ENCODE assay signal across 11 cellular contexts in genomic region chr2:109690822-109691541, GRCh38.
DNase-seq lines count a peak whose midpoint lies in the region; ATAC-seq and TF ChIP-seq lines count a peak whose summit lies in the region.
"Had no signal": no experiment of that assay in that cellular context is flagged by ENCODE, and none has a peak within 500 bp of the region (broad histone marks: within the 10 kb centered on the region; RNA-seq: fewer than 3 reads in every experiment).

No MANE protein-coding gene starts in this region.

- H3K36me3 ChIP-seq in lower lobe of right lung (no peaks in the 10 kb centered on the region), gastrocnemius medialis (no peaks in the 10 kb centered on the region)

- intact Hi-C loops in lower lobe of right lung (cut with DNase I) (no loop called here), gastrocnemius medialis (cut with DNase I; ENCODE audit: low total_unique reads) (no loop called here)

- in situ Hi-C loops in gastrocnemius medialis (cut with MboI; ENCODE audit: low sequenced_read_pairs in 4 of 4) (no loop called here), ACHN (cut with HindIII; ENCODE audit: low pct_ligation_motif_present, low pct_unique_long_range_greater_than_20kb, low sequenced_read_pairs) (no loop called here)

- no peak for TF ChIP-seq POLR2A in gastrocnemius medialis (IDR thresholded peaks at IDR 0.05)

- H3K27ac ChIP-seq in lower lobe of right lung: peak overlapping the region; percentile 82
- peak overlapping the region; percentile 33 to 78 (median 58) for H3K27ac ChIP-seq in gastrocnemius medialis

- TF ChIP-seq CTCF in epithelial cell of esophagus (IDR thresholded peaks at IDR 0.05; ENCODE audit: insufficient read depth, low read depth, low read length, missing control alignments) (no peak), lower lobe of right lung (IDR thresholded peaks at IDR 0.05) (no peak), gastrocnemius medialis (IDR thresholded peaks at IDR 0.05 in 4 of 5, conservative IDR thresholded peaks at IDR 0.05 in 1 of 5) (no peak)

- H3K27me3 ChIP-seq in lower lobe of right lung (ENCODE audit: low read depth): no peaks in the 10 kb centered on the region
- H3K27me3 ChIP-seq in gastrocnemius medialis: no peaks in the 10 kb centered on the region

- ATAC-seq in lower lobe of right lung: peak; percentile 64 to 67
- ATAC-seq in gastrocnemius medialis: peak in 1 of 2 donors; percentile 88
- no peak for ATAC-seq in HG02678 (IDR thresholded peaks at IDR 0.05; ENCODE audit: unreplicated experiment)
- no peak for ATAC-seq in HG03039 (IDR thresholded peaks at IDR 0.05; ENCODE audit: unreplicated experiment)

- H3K9me3 ChIP-seq in lower lobe of right lung (no peaks in the 10 kb centered on the region), gastrocnemius medialis (no peaks in the 10 kb centered on the region)

- H3K4me3 ChIP-seq in epithelial cell of esophagus (ENCODE audit: low read length) (no peak overlapping the region), lower lobe of right lung (no peak overlapping the region), gastrocnemius medialis (no peak overlapping the region)

- DNase-seq in DMS53 (lab: John Stamatoyannopoulos, UW) (peak; percentile 80), epithelial cell of esophagus (ENCODE audit: low read depth) (peak; percentile 68), lower lobe of right lung (no peak), gastrocnemius medialis (no peak), ACHN (no peak), DMS153 (lab: John Stamatoyannopoulos, UW) (no peak)
- DNase-seq: activated B cell treated with CpG ODN at 0.5 μM for 24 hours, NCI-H2227 treated with DMSO at 0.1 percent for 48 hours, retina had no signal

- H3K4me1 ChIP-seq in lower lobe of right lung (peaks cover 48% of the 10 kb centered on the region), gastrocnemius medialis (peaks cover 18% of the 10 kb centered on the region in 2 donors)

Comparison
In these comparisons a context has a peak if more than half of its experiments do, and no peak if none do; other contexts are left out.
1. DNase-seq: peak in DMS53 (single experiment) and epithelial cell of esophagus (single experiment); none in lower lobe of right lung (single experiment), gastrocnemius medialis (0 of 2), ACHN (single experiment) and DMS153 (single experiment).
2. ATAC-seq: peak in lower lobe of right lung (2 of 2); none in HG02678 (single experiment) and HG03039 (single experiment).